Comparison of ENCODE assay signal across 8 cellular contexts in genomic region chr1:32650157-32650751, GRCh38. TPM values are rescaled to one million over a fixed set of nuclear protein-coding genes. Genes with fewer than 3 reads are reported as not detected.
DNase-seq lines count a peak whose midpoint lies in the region; ATAC-seq and TF ChIP-seq lines count a peak whose summit lies in the region.

Gene ZBTB8OS, minus strand, starts transcription at chr1:32650550. Its CDS starts 21 bp downstream, at chr1:32650529.

- ATAC-seq in HG02623 (IDR thresholded peaks at IDR 0.05; ENCODE audit: unreplicated experiment): peak; percentile 53

- peak within 1 kb of the TSS; percentile 87 for H3K4me3 ChIP-seq in adipocyte (ENCODE audit: low read length)
- H3K4me3 ChIP-seq in cardiac muscle cell: peak within 1 kb of the TSS; percentile 85
- peak within 1 kb of the TSS; percentile 94 for H3K4me3 ChIP-seq in parathyroid adenoma (ENCODE audit: low read depth, low read length)
- peak within 1 kb of the TSS; percentile 56 to 93 (median 71) for H3K4me3 ChIP-seq in tibial nerve

- CTCF ChIA-PET in GM10248 (lab: Yijun Ruan, JAX): interaction anchor here (0.8 to 1.4 kb wide), 3 partner anchors 14 to 250 kb away, joined by 3 to 5 read pairs (median 4); no protein-coding TSS in a partner anchor

- peak within 1 kb of the TSS; percentile 97 for H3K4me2 ChIP-seq in parathyroid adenoma (ENCODE audit: low read length)

- H3K9me3 ChIP-seq in adipocyte (ENCODE audit: control insufficient read depth, low read length) (no peaks in the 10 kb centered on the region), cardiac muscle cell (ENCODE audit: low read depth) (no peaks in the 10 kb centered on the region), parathyroid adenoma (ENCODE audit: control insufficient read depth, low read length) (no peaks in the 10 kb centered on the region), tibial nerve (no peaks in the 10 kb centered on the region)

- peaks cover 26% of the 10 kb centered on the region for H3K79me2 ChIP-seq in parathyroid adenoma

- peak within 1 kb of the TSS; percentile 90 for H2AFZ ChIP-seq in parathyroid adenoma

- TF ChIP-seq EP300 in tibial nerve (IDR thresholded peaks at IDR 0.05): peak in 1 of 2 donors; percentile 79

- H3K36me3 ChIP-seq in adipocyte (ENCODE audit: control insufficient read depth, insufficient read depth, low read length, severe bottlenecking) (peaks cover 27% of the 10 kb centered on the region), cardiac muscle cell (peaks cover 24% of the 10 kb centered on the region), parathyroid adenoma (ENCODE audit: control insufficient read depth, insufficient read depth, low read length) (no peaks in the 10 kb centered on the region), tibial nerve (peaks cover 0 to 35% (median 10%) of the 10 kb centered on the region in 3 donors)

- H3K27me3 ChIP-seq in adipocyte (replicated peaks; ENCODE audit: control insufficient read depth, insufficient read depth, low read length) (no peaks in the 10 kb centered on the region), cardiac muscle cell (no peaks in the 10 kb centered on the region), parathyroid adenoma (ENCODE audit: control insufficient read depth, insufficient read depth, low read length) (no peaks in the 10 kb centered on the region), tibial nerve (no peaks in the 10 kb centered on the region)

- H3K27ac ChIP-seq in cardiac muscle cell (peak within 1 kb of the TSS; percentile 99), parathyroid adenoma (peak within 1 kb of the TSS; percentile 100), tibial nerve (peak within 1 kb of the TSS; percentile 99 to 100 (median 100))

- DNase-seq in GM10248 (ENCODE audit: extremely low spot score) (peak; percentile 88), NCI-H1417 (lab: John Stamatoyannopoulos, UW) (peak; percentile 85 to 96 (median 88)), SW 1271 (lab: John Stamatoyannopoulos, UW) (peak; percentile 67 to 89), adipocyte (ENCODE audit: low read depth) (peak; percentile 96), cardiac muscle cell (ENCODE audit: low read depth in 1 of 2, low spot score in 1 of 2) (peak; percentile 93 to 95), tibial nerve (ENCODE audit: low spot score in 2 of 2) (peak; percentile 87 to 93)

- peak in 1 of 2 donors; percentile 38 for TF ChIP-seq POLR2A in tibial nerve (IDR thresholded peaks at IDR 0.05)

- TF ChIP-seq CTCF in GM10248 (IDR thresholded peaks at IDR 0.05; ENCODE audit: control extremely low read depth, extremely low read depth, low read depth, missing control alignments) (no peak), cardiac muscle cell (IDR thresholded peaks at IDR 0.05; ENCODE audit: low read depth, low read length) (no peak), parathyroid adenoma (IDR thresholded peaks at IDR 0.05) (no peak), tibial nerve (IDR thresholded peaks at IDR 0.05) (peak in 1 of 5 experiments; percentile 17)

- 0 to 1% methylated on average over 24 of the region's 24 CpGs for WGBS in tibial nerve, 2 donors

- POLR2A ChIA-PET in GM10248 (lab: Yijun Ruan, JAX): interaction anchor here (0.7 to 1.2 kb wide), 8 partner anchors 14 to 359 kb away, joined by 3 to 4 read pairs (median 3); partner anchors contain the start of genes HDAC1 and MARCKSL1

- H3K9ac ChIP-seq in adipocyte (ENCODE audit: low read length): peak within 1 kb of the TSS; percentile 92
- peak within 1 kb of the TSS; percentile 87 for H3K9ac ChIP-seq in parathyroid adenoma

- H3K4me1 ChIP-seq in adipocyte (ENCODE audit: control insufficient read depth, insufficient read depth, low read length) (peaks cover 24% of the 10 kb centered on the region), cardiac muscle cell (ENCODE audit: low read depth) (no peaks in the 10 kb centered on the region), parathyroid adenoma (peaks cover 4% of the 10 kb centered on the region), tibial nerve (peaks cover 0 to 55% (median 25%) of the 10 kb centered on the region in 4 donors)

RNA-seq across cellular contexts. Expression of gene ZBTB8OS, which starts in this region (rescaled TPM):
- total RNA-seq in cardiac muscle cell (31.7 and 37.1 TPM in 2 replicates), tibial nerve (10 to 100 TPM; 12.2 to 38.1 (median 23.8) TPM)
- polyA plus RNA-seq in cardiac muscle cell: 52.0 and 66.8 TPM in 2 replicates

Comparison
In these comparisons a context has a peak if more than half of its experiments do, and no peak if none do; other contexts are left out.
1. Peak in every context shown above with its lines: DNase-seq, ATAC-seq, H3K4me3 ChIP-seq and H3K27ac ChIP-seq.